ENCODE assay signal across 8 cellular contexts in genomic region chr3:111538687-111539086, GRCh38. TPM values are rescaled to one million over a fixed set of nuclear protein-coding genes. Genes with fewer than 3 reads are reported as not detected.
DNase-seq lines count a peak whose midpoint lies in the region; ATAC-seq, FAIRE-seq and TF ChIP-seq lines count a peak whose summit lies in the region.

No MANE protein-coding gene starts in this region.

- TF ChIP-seq CTCF in neutrophil (IDR thresholded peaks at IDR 0.05), result no peak
- no peak for TF ChIP-seq CTCF in adrenal gland (IDR thresholded peaks at IDR 0.05)

- H3K36me3 ChIP-seq in neutrophil, result no peaks in the 10 kb centered on the region
- no peaks in the 10 kb centered on the region for H3K36me3 ChIP-seq in small intestine (ENCODE audit: control insufficient read depth in 2 of 2, insufficient read depth in 2 of 2, low read length in 2 of 2)
- no peaks in the 10 kb centered on the region for H3K36me3 ChIP-seq in adrenal gland (replicated peaks in 1 of 2)

- CTCF ChIA-PET in activated CD8-positive, alpha-beta memory T cell treated with anti-CD3 and anti-CD28 coated beads, Interleukin-2, amount 10 ng/mL, durations not matched to agents 7 days and 5 days (lab: Charles Lee), result interaction anchor here (0.6 to 2.8 kb wide), 13 partner anchors 15 to 527 kb away, joined by 3 to 13 read pairs (median 4); partner anchors contain the start of gene ZBED2

- H3K9me3 Mint-ChIP-seq in activated CD8-positive, alpha-beta memory T cell treated with anti-CD3 and anti-CD28 coated beads, Interleukin-2, amount 10 ng/mL, durations not matched to agents 7 days and 5 days (ENCODE audit: low read depth), result no peaks in the 10 kb centered on the region

- TF ChIP-seq POLR2A in adrenal gland (IDR thresholded peaks at IDR 0.05), result no peak

- H3K36me3 Mint-ChIP-seq in activated CD8-positive, alpha-beta memory T cell treated with anti-CD3 and anti-CD28 coated beads, Interleukin-2, amount 10 ng/mL, durations not matched to agents 7 days and 5 days, result peaks cover 20% of the 10 kb centered on the region
- no peaks in the 10 kb centered on the region for H3K36me3 Mint-ChIP-seq in T-helper 17 cell (ENCODE audit: low read depth)

- H3K27ac ChIP-seq in neutrophil (peak overlapping the region; percentile 5), small intestine (ENCODE audit: low read depth in 1 of 2, low read length in 1 of 2) (peak overlapping the region in 1 of 2 donors; percentile 43), adrenal gland (no peak overlapping the region)

- no peaks in the 10 kb centered on the region for H3K27me3 ChIP-seq in neutrophil
- H3K27me3 ChIP-seq in small intestine (ENCODE audit: control insufficient read depth in 2 of 2, insufficient read depth in 2 of 2, low read length in 2 of 2), result no peaks in the 10 kb centered on the region
- H3K27me3 ChIP-seq in adrenal gland, result no peaks in the 10 kb centered on the region

- no peaks in the 10 kb centered on the region for H3K9me3 ChIP-seq in T-helper 17 cell (ENCODE audit: control insufficient read depth, low read length, poor library complexity, severe bottlenecking)
- no peaks in the 10 kb centered on the region for H3K9me3 ChIP-seq in neutrophil
- no peaks in the 10 kb centered on the region for H3K9me3 ChIP-seq in small intestine (ENCODE audit: control insufficient read depth, low read depth)
- H3K9me3 ChIP-seq in adrenal gland (replicated peaks in 1 of 3), result no peaks in the 10 kb centered on the region

- intact Hi-C loops in adrenal gland (cut with DNase I), result no loop called here

- no peaks in the 10 kb centered on the region for H3K27me3 Mint-ChIP-seq in activated CD8-positive, alpha-beta memory T cell treated with anti-CD3 and anti-CD28 coated beads, Interleukin-2, amount 10 ng/mL, durations not matched to agents 7 days and 5 days
- H3K27me3 Mint-ChIP-seq in T-helper 17 cell, result peaks cover 4% of the 10 kb centered on the region

- H3K4me1 ChIP-seq in neutrophil (ENCODE audit: control insufficient read depth in 1 of 2, insufficient read depth in 1 of 2, low read depth in 1 of 2, low read length in 1 of 2), result peaks cover 14 to 33% of the 10 kb centered on the region in 2 experiments
- H3K4me1 ChIP-seq in small intestine (ENCODE audit: control insufficient read depth in 2 of 2, insufficient read depth in 1 of 2, low read depth in 1 of 2, low read length in 1 of 2), result peaks cover 0 to 4% of the 10 kb centered on the region in 2 donors
- H3K4me1 ChIP-seq in adrenal gland (replicated peaks in 1 of 2), result no peaks in the 10 kb centered on the region

- ATAC-seq in activated CD8-positive, alpha-beta memory T cell treated with anti-CD3 and anti-CD28 coated beads, Interleukin-2, amount 10 ng/mL, durations not matched to agents 7 days and 5 days, result peak; percentile 18
- peak; percentile 39 for ATAC-seq in HG03159 (IDR thresholded peaks at IDR 0.05; ENCODE audit: unreplicated experiment)
- ATAC-seq in T-helper 17 cell, result no peak

- H3K4me1 Mint-ChIP-seq in activated CD8-positive, alpha-beta memory T cell treated with anti-CD3 and anti-CD28 coated beads, Interleukin-2, amount 10 ng/mL, durations not matched to agents 7 days and 5 days, result peaks cover 42% of the 10 kb centered on the region
- peaks cover 46% of the 10 kb centered on the region for H3K4me1 Mint-ChIP-seq in T-helper 17 cell

- FAIRE-seq in small intestine (lab: Jason Lieb, UNC), result no peak

- WGBS in small intestine, 3 donors, result 32 to 54% (median 42%) methylated on average over 4 of the region's 4 CpGs
- 21 to 51% (median 28%) methylated on average over 4 of the region's 4 CpGs for WGBS in adrenal gland, 4 donors

- no peak overlapping the region for H3K27ac Mint-ChIP-seq in activated CD8-positive, alpha-beta memory T cell treated with anti-CD3 and anti-CD28 coated beads, Interleukin-2, amount 10 ng/mL, durations not matched to agents 7 days and 5 days
- H3K27ac Mint-ChIP-seq in T-helper 17 cell, result no peak overlapping the region

- DNase-seq in activated CD8-positive, alpha-beta memory T cell treated with anti-CD3 and anti-CD28 coated beads, Interleukin-2, amount 10 ng/mL, durations not matched to agents 7 days and 5 days, result peak; percentile 57
- no peak for DNase-seq in activated CD8-positive, alpha-beta memory T cell treated with anti-CD3 and anti-CD28 coated beads, Interleukin-2, amount 50 U/mL, for 4 hours
- DNase-seq in T-helper 17 cell (no peak), NAMALWA (ENCODE audit: low spot score) (no peak), small intestine (no peak), adrenal gland (no peak)

- peak overlapping the region; percentile 71 for H3K4me3 Mint-ChIP-seq in activated CD8-positive, alpha-beta memory T cell treated with anti-CD3 and anti-CD28 coated beads, Interleukin-2, amount 10 ng/mL, durations not matched to agents 7 days and 5 days
- H3K4me3 Mint-ChIP-seq in T-helper 17 cell, result peak overlapping the region; percentile 93

- H3K4me3 ChIP-seq in neutrophil (ENCODE audit: low read depth in 1 of 2, low read length in 1 of 2) (no peak overlapping the region), small intestine (ENCODE audit: low read depth in 1 of 2, low read length in 2 of 2) (no peak overlapping the region), adrenal gland (no peak overlapping the region)

RNA-seq across cellular contexts. Expression of gene CD96, which starts 3.3 kb away (rescaled TPM):
- 100 to 1,000 TPM; 290 to 311 TPM for total RNA-seq in activated CD8-positive, alpha-beta memory T cell treated with anti-CD3 and anti-CD28 coated beads, Interleukin-2, amount 10 ng/mL, durations not matched to agents 7 days and 5 days
- 100 to 1,000 TPM; 190 to 201 TPM for total RNA-seq in T-helper 17 cell
- 1 to 10 TPM; 1.3 to 1.9 (median 1.4) TPM for polyA plus RNA-seq in small intestine
- total RNA-seq in adrenal gland, result 1 to 10 TPM in 4 of 8 donors, under 1 TPM in 3, not detected in 1; 0.28 to 5.6 (median 1.6) TPM
- 1 to 10 TPM in 1 of 3 donors, under 1 TPM in 2; 0.40 to 1.5 (median 0.67) TPM for polyA plus RNA-seq in adrenal gland

RNA-seq across cellular contexts. Expression of gene ZBED2, which starts 56.5 kb away (rescaled TPM):
- 10 to 100 TPM; 27.2 to 90.6 TPM for total RNA-seq in activated CD8-positive, alpha-beta memory T cell treated with anti-CD3 and anti-CD28 coated beads, Interleukin-2, amount 10 ng/mL, durations not matched to agents 7 days and 5 days
- total RNA-seq in T-helper 17 cell, result under 1 TPM; 0.12 to 0.13 TPM
- under 1 TPM in 1 of 3 donors, not detected in 2; 0.04 TPM for polyA plus RNA-seq in small intestine
- under 1 TPM in 1 of 8 donors, not detected in 7; 0.11 TPM for total RNA-seq in adrenal gland
- polyA plus RNA-seq in adrenal gland, result not detected

Comparison
In these comparisons a context has a peak if more than half of its experiments do, and no peak if none do; other contexts are left out.
1. RNA of gene CD96, which starts 3.3 kb away (total RNA-seq): 290 to 311 TPM in activated CD8-positive, alpha-beta memory T cell treated with anti-CD3 and anti-CD28 coated beads, Interleukin-2, amount 10 ng/mL, durations not matched to agents 7 days and 5 days and 190 to 201 TPM in T-helper 17 cell; 0.28 to 5.6 TPM in adrenal gland; every median in the first group is over 10 times any median in the second.
2. RNA of gene ZBED2, which starts 56.5 kb away (total RNA-seq): 27.2 to 90.6 TPM in activated CD8-positive, alpha-beta memory T cell treated with anti-CD3 and anti-CD28 coated beads, Interleukin-2, amount 10 ng/mL, durations not matched to agents 7 days and 5 days; 0.12 to 0.13 TPM in T-helper 17 cell and 0.11 TPM in adrenal gland; every median in the first group is over 10 times any median in the second.